ENCODE assay signal across 1 cellular context in genomic region chr1:55974714-55975441, GRCh38.
TF ChIP-seq lines count a peak whose summit lies in the region.

No MANE protein-coding gene starts in this region.

TF ChIP-seq in SK-N-SH, 30 proteins besides CTCF, POLR2A, EP300 and RAD21 (continued from another document):
- TF ChIP-seq ZBTB33 (IDR thresholded peaks at IDR 0.05; ENCODE audit: borderline replicate concordance, low read depth) (no peak), TCF12 (IDR thresholded peaks at IDR 0.05) (peak; percentile 70), FOXJ3 (CRISPR knock-in tag; IDR thresholded peaks at IDR 0.05) (no peak), IRF3 (IDR thresholded peaks at IDR 0.05; ENCODE audit: low read depth, low read length) (no peak), SMC3 (IDR thresholded peaks at IDR 0.05; ENCODE audit: low read depth, low read length) (0 out of 2 replicates have a peak, but pooled peaks have one; percentile 9), USF1 (IDR thresholded peaks at IDR 0.05; ENCODE audit: borderline replicate concordance, low read depth) (no peak), POLR2AphosphoS5 (IDR thresholded peaks at IDR 0.05; ENCODE audit: low read depth, low read length) (peak; percentile 39), TAF1 (IDR thresholded peaks at IDR 0.05; ENCODE audit: borderline replicate concordance, low read depth, low read length) (no peak), FOXM1 (IDR thresholded peaks at IDR 0.05; ENCODE audit: low read depth) (0 out of 2 replicates have a peak, but pooled peaks have one; percentile 59), FOSL2 (IDR thresholded peaks at IDR 0.05; ENCODE audit: borderline replicate concordance, low read depth) (peak; percentile 61; the same call in 1 of the 2 replicates)
